In genomic region chr12:129839679-129840078, GRCh38 we compare ENCODE assay signal across 21 cellular contexts.
"Had no signal": no experiment of that assay in that cellular context is flagged by ENCODE, and none has a peak within 500 bp of the region (broad histone marks: within the 10 kb centered on the region; RNA-seq: fewer than 3 reads in every experiment).

No MANE protein-coding gene starts in this region.

- H3K36me3 ChIP-seq: colonic mucosa, gastrocnemius medialis, pancreas, right lobe of liver, thoracic aorta, tibial nerve, upper lobe of right lung, vagina had no signal

- H3K4me3 ChIP-seq: colonic mucosa, gastrocnemius medialis, lung, pancreas, right lobe of liver, thoracic aorta, tibial nerve, upper lobe of right lung, vagina had no signal

- H3K27me3 ChIP-seq: colonic mucosa, gastrocnemius medialis, right lobe of liver, tibial nerve, upper lobe of right lung, vagina had no signal

- DNase-seq: colonic mucosa; effector CD8-positive, alpha-beta T cell; endodermal cell; foreskin fibroblast; gastrocnemius medialis; head of caudate nucleus; kidney; natural killer cell; occipital lobe; pancreas; right lobe of liver; small intestine; stimulated activated CD4-positive, alpha-beta T cell treated with anti-CD3 and anti-CD28 coated beads, Interleukin-15, amount 100 ng/mL, for 24 hours; stimulated activated CD4-positive, alpha-beta T cell treated with anti-CD3 and anti-CD28 coated beads, Interleukin-2, amount 100 ng/mL, for 48 hours; stimulated activated naive B cell treated with anti-CD40 and anti-IgM and Interleukin-4, amounts not matched to agents 10 μg/mL and 1 μg/mL and 100 μg/mL, for 72 hours; upper lobe of right lung had no signal

- H3K4me1 ChIP-seq: colonic mucosa, gastrocnemius medialis, pancreas, right lobe of liver, tibial nerve, upper lobe of right lung, vagina had no signal

- FAIRE-seq: kidney, pancreas, small intestine had no signal

- H3K9me3 ChIP-seq: colonic mucosa, gastrocnemius medialis, pancreas, right lobe of liver, thoracic aorta, tibial nerve, upper lobe of right lung, vagina had no signal

- H3K27ac ChIP-seq: colonic mucosa, epithelial cell of prostate, gastrocnemius medialis, pancreas, right lobe of liver, thoracic aorta, tibial nerve, upper lobe of right lung, vagina had no signal
